In the genomic region with DNA sequence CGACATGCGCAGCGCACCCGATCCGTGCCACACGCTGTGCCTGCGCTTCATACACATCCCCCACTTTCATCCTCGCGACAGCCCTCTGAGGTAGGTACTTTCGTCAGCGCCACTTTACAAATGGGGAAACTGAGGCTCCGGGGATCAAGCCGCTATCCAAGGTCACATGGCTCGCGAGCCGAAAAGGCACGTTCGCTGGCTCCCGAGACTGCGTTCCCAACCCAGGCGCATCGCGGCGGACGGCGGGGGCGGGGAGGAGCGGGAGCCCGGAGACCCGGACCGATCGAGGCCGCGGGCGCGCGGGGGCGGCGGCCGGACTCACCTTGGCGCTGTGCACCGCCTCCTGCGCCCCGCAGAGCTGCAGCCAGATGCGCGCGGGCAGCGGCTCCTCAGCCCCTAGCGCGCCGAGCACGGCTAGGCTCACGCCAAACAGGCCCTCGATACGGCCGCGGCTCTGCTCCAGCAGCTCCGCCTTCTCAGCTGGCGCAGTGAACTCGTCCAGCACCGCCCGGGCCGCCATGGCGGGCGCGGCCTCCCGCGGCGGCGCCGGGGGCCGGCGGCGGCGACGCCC, we compare ENCODE assay signal across 8 cellular contexts. TPM values are rescaled to one million over a fixed set of nuclear protein-coding genes. Genes with fewer than 3 reads are reported as not detected.
DNase-seq lines count a peak whose midpoint lies in the region; ATAC-seq and TF ChIP-seq lines count a peak whose summit lies in the region.

No MANE protein-coding gene starts in this region.

- TF ChIP-seq POLR2A in GM18951 (IDR thresholded peaks at IDR 0.05; ENCODE audit: extremely low read depth, insufficient read depth, insufficient read length): peak; percentile 5

- ATAC-seq in HG03108 (IDR thresholded peaks at IDR 0.05; ENCODE audit: unreplicated experiment) (peak; percentile 27), left ventricle myocardium superior (peak; percentile 77)

- no peaks in the 10 kb centered on the region for H3K27me3 ChIP-seq in NT2/D1 (ENCODE audit: insufficient read depth, insufficient read length)

- peaks cover 10% of the 10 kb centered on the region for H3K36me3 Mint-ChIP-seq in activated naive CD8-positive, alpha-beta T cell treated with anti-CD3 and anti-CD28 coated beads for 36 hours
- peaks cover 2% of the 10 kb centered on the region for H3K36me3 Mint-ChIP-seq in progenitor cell of endocrine pancreas (ENCODE audit: insufficient read depth)

- H3K27ac Mint-ChIP-seq in activated naive CD8-positive, alpha-beta T cell treated with anti-CD3 and anti-CD28 coated beads for 36 hours: peak overlapping the region; percentile 94
- peak overlapping the region; percentile 93 for H3K27ac Mint-ChIP-seq in progenitor cell of endocrine pancreas

- peaks cover 3% of the 10 kb centered on the region for H3K9me3 Mint-ChIP-seq in activated naive CD8-positive, alpha-beta T cell treated with anti-CD3 and anti-CD28 coated beads for 36 hours
- H3K9me3 Mint-ChIP-seq in progenitor cell of endocrine pancreas (ENCODE audit: low read depth): no peaks in the 10 kb centered on the region

- peak overlapping the region; percentile 82 for H3K4me3 ChIP-seq in NT2/D1 (ENCODE audit: insufficient read length, low read depth)

- no peaks in the 10 kb centered on the region for H3K9me3 ChIP-seq in NT2/D1 (ENCODE audit: insufficient read depth, low read length)

- H3K27me3 Mint-ChIP-seq in activated naive CD8-positive, alpha-beta T cell treated with anti-CD3 and anti-CD28 coated beads for 36 hours: no peaks in the 10 kb centered on the region
- H3K27me3 Mint-ChIP-seq in progenitor cell of endocrine pancreas: peaks cover 2% of the 10 kb centered on the region

- peaks cover 6% of the 10 kb centered on the region for H3K4me1 ChIP-seq in NT2/D1 (ENCODE audit: insufficient read depth, insufficient read length)

- H3K4me3 Mint-ChIP-seq in activated naive CD8-positive, alpha-beta T cell treated with anti-CD3 and anti-CD28 coated beads for 36 hours: peak overlapping the region; percentile 90
- H3K4me3 Mint-ChIP-seq in progenitor cell of endocrine pancreas (ENCODE audit: low read depth): peak overlapping the region; percentile 84

- H3K4me1 Mint-ChIP-seq in activated naive CD8-positive, alpha-beta T cell treated with anti-CD3 and anti-CD28 coated beads for 36 hours: peaks cover 45% of the 10 kb centered on the region
- H3K4me1 Mint-ChIP-seq in progenitor cell of endocrine pancreas (ENCODE audit: low read depth): peaks cover 13% of the 10 kb centered on the region

- peak overlapping the region; percentile 98 for H3K9ac ChIP-seq in NT2/D1 (ENCODE audit: insufficient read length, low read depth)

- intact Hi-C loops in left ventricle myocardium superior (cut with micrococcal nuclease): loop anchor here (10.0 kb wide), 1 partner anchor 225 kb away; the partner anchor contains the start of gene SIAH1

- TF ChIP-seq CTCF in AG09319 (IDR thresholded peaks at IDR 0.05; ENCODE audit: low read depth, low read length) (no peak), progenitor cell of endocrine pancreas (IDR thresholded peaks at IDR 0.05; ENCODE audit: unreplicated experiment) (no peak)

- H3K36me3 ChIP-seq in NT2/D1 (ENCODE audit: insufficient read depth, insufficient read length, low read length): peaks cover 23% of the 10 kb centered on the region

- in situ Hi-C loops in GM18951 (cut with MboI; ENCODE audit: low sequenced_read_pairs, unreplicated experiment): no loop called here

- DNase-seq in AG09319 (ENCODE audit: extremely low read depth, low read depth) (peak; percentile 18), NT2/D1 (ENCODE audit: low read depth, low spot score) (no peak), left ventricle myocardium superior (peak; percentile 89), progenitor cell of endocrine pancreas (ENCODE audit: low spot score, unreplicated experiment) (no peak), KG1 (lab: John Stamatoyannopoulos, UW) (no peak)
- peak; percentile 46 for DNase-seq in activated naive CD8-positive, alpha-beta T cell treated with anti-CD3 and anti-CD28 coated beads for 36 hours

RNA-seq across cellular contexts. Expression of gene N4BP1, which starts 0.4 kb away (rescaled TPM):
- 10 to 100 TPM; 39.0 to 40.4 TPM for total RNA-seq in activated naive CD8-positive, alpha-beta T cell treated with anti-CD3 and anti-CD28 coated beads for 36 hours
- 22.5 TPM for total RNA-seq in left ventricle myocardium superior
- 37.7 and 39.4 TPM in 2 replicates for total RNA-seq in progenitor cell of endocrine pancreas

Comparison
In these comparisons a context has a peak if more than half of its experiments do, and no peak if none do; other contexts are left out.
1. DNase-seq: peak in AG09319 (single experiment), activated naive CD8-positive, alpha-beta T cell treated with anti-CD3 and anti-CD28 coated beads for 36 hours (single experiment) and left ventricle myocardium superior (single experiment); none in NT2/D1 (single experiment), progenitor cell of endocrine pancreas (single experiment) and KG1 (single experiment).